In the genomic region with DNA sequence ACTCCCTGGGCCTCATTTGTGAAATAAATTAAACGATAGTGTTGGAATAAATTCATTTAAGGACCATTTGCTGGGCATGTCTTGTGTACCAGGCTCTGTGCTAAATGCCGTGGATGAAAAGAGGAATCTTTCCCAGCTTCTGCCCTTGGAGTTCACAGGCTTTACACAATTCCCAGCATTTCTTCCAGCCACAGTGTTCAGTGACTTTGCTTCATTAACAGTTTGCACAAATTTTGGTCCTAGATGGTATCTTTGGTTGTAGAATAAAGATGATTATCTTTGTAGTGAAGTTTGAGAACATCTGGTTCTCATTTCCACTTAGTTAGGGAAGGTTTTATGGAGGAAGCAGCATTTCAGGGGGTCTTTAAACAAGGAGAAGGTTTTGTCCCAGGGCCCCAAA, we compare ENCODE assay signal across 17 cellular contexts.
A peak's percentile ranks its signal among the peaks of the same experiment; 100 is the strongest.
DNase-seq lines count a peak whose midpoint lies in the region; FAIRE-seq and TF ChIP-seq lines count a peak whose summit lies in the region.
"Had no signal": no experiment of that assay in that cellular context is flagged by ENCODE, and none has a peak within 500 bp of the region (broad histone marks: within the 10 kb centered on the region; RNA-seq: fewer than 3 reads in every experiment).

No MANE protein-coding gene starts in this region.

- no peaks in the 10 kb centered on the region for H3K36me3 Mint-ChIP-seq in activated naive CD4-positive, alpha-beta T cell treated with anti-CD3 and anti-CD28 coated beads, Interleukin-2, amount 10 ng/mL, durations not matched to agents 7 days and 5 days
- H3K36me3 Mint-ChIP-seq: CD14-positive monocyte; CD8-positive, alpha-beta T cell had no signal

- no peak for FAIRE-seq in urothelium cell line (lab: Jason Lieb, UNC)
- FAIRE-seq: A204.1, D721Med, GM19239, H1 had no signal

- CTCF ChIA-PET in activated naive CD4-positive, alpha-beta T cell treated with anti-CD3 and anti-CD28 coated beads, Interleukin-2, amount 10 ng/mL, durations not matched to agents 7 days and 5 days (lab: Charles Lee), result no interaction called here

- H3K9me3 ChIP-seq in adipocyte (ENCODE audit: control insufficient read depth, low read length), result peaks cover 5% of the 10 kb centered on the region
- H3K9me3 ChIP-seq in hepatocyte (ENCODE audit: low read depth), result no peaks in the 10 kb centered on the region

- no peak overlapping the region for H3K4me3 Mint-ChIP-seq in activated naive CD4-positive, alpha-beta T cell treated with anti-CD3 and anti-CD28 coated beads, Interleukin-2, amount 10 ng/mL, durations not matched to agents 7 days and 5 days
- H3K4me3 Mint-ChIP-seq: CD14-positive monocyte; CD8-positive, alpha-beta T cell had no signal

- H3K4me3 ChIP-seq in adipocyte (ENCODE audit: low read length) (no peak overlapping the region), hepatocyte (no peak overlapping the region)

- peaks cover 10% of the 10 kb centered on the region for H3K4me1 ChIP-seq in adipocyte (ENCODE audit: control insufficient read depth, insufficient read depth, low read length)
- H3K4me1 ChIP-seq in hepatocyte (ENCODE audit: insufficient read depth), result peaks cover 6% of the 10 kb centered on the region

- WGBS in hepatocyte (ENCODE audit: low lambda C conversion rate, missing lambda C conversion rate), result 66% methylated on average over 2 of the region's 2 CpGs

- no peak for TF ChIP-seq CTCF in hepatocyte (IDR thresholded peaks at IDR 0.05; ENCODE audit: poor library complexity)

- H3K27me3 Mint-ChIP-seq in activated naive CD4-positive, alpha-beta T cell treated with anti-CD3 and anti-CD28 coated beads, Interleukin-2, amount 10 ng/mL, durations not matched to agents 7 days and 5 days, result no peaks in the 10 kb centered on the region

- H4K20me1 ChIP-seq in hepatocyte (ENCODE audit: insufficient read depth, poor library complexity, severe bottlenecking), result no peaks in the 10 kb centered on the region

- no peaks in the 10 kb centered on the region for H3K9me2 ChIP-seq in hepatocyte (replicated peaks; ENCODE audit: insufficient read depth)

- H2AFZ ChIP-seq in hepatocyte, result no peak overlapping the region

- H3K79me2 ChIP-seq in hepatocyte, result no peaks in the 10 kb centered on the region

- no peaks in the 10 kb centered on the region for H3K9me3 Mint-ChIP-seq in activated naive CD4-positive, alpha-beta T cell treated with anti-CD3 and anti-CD28 coated beads, Interleukin-2, amount 10 ng/mL, durations not matched to agents 7 days and 5 days

- H3K27me3 ChIP-seq in adipocyte (replicated peaks; ENCODE audit: control insufficient read depth, insufficient read depth, low read length) (no peaks in the 10 kb centered on the region), hepatocyte (no peaks in the 10 kb centered on the region)

- H3K9ac ChIP-seq in adipocyte (ENCODE audit: low read length), result no peak overlapping the region

- peak; percentile 75 for DNase-seq in EH (ENCODE audit: low read depth)
- peak; percentile 19 for DNase-seq in adipocyte (ENCODE audit: low read depth)
- no peak for DNase-seq in hepatocyte (ENCODE audit: low spot score)
- no peak for DNase-seq in urothelium cell line (ENCODE audit: low spot score)
- no peak for DNase-seq in NCI-H1417 treated with DMSO at 0.1 percent for 48 hours (lab: John Stamatoyannopoulos, UW)
- no peak for DNase-seq in HuH-7 (ENCODE audit: low spot score)
- no peak for DNase-seq in activated naive CD4-positive, alpha-beta T cell treated with anti-CD3 and anti-CD28 coated beads, Interleukin-2, amount 10 ng/mL, durations not matched to agents 7 days and 5 days
- DNase-seq: CD8-positive, alpha-beta T cell; COR-L47; DMS153; DND-41; GF-D8 had no signal

- no peaks in the 10 kb centered on the region for H3K36me3 ChIP-seq in adipocyte (ENCODE audit: control insufficient read depth, insufficient read depth, low read length, severe bottlenecking)
- no peaks in the 10 kb centered on the region for H3K36me3 ChIP-seq in hepatocyte (replicated peaks; ENCODE audit: insufficient read depth, low read depth)

- no peak overlapping the region for H3K27ac Mint-ChIP-seq in activated naive CD4-positive, alpha-beta T cell treated with anti-CD3 and anti-CD28 coated beads, Interleukin-2, amount 10 ng/mL, durations not matched to agents 7 days and 5 days
- H3K27ac Mint-ChIP-seq: CD14-positive monocyte; CD8-positive, alpha-beta T cell had no signal

- peak overlapping the region; percentile 9 for H3K4me2 ChIP-seq in hepatocyte

- peak overlapping the region; percentile 38 for H3K27ac ChIP-seq in hepatocyte

- H3K4me1 Mint-ChIP-seq in activated naive CD4-positive, alpha-beta T cell treated with anti-CD3 and anti-CD28 coated beads, Interleukin-2, amount 10 ng/mL, durations not matched to agents 7 days and 5 days, result no peaks in the 10 kb centered on the region
- H3K4me1 Mint-ChIP-seq: CD14-positive monocyte had no signal

Comparison
In these comparisons a context has a peak if more than half of its experiments do, and no peak if none do; other contexts are left out.
1. DNase-seq: peak in EH (single experiment) and adipocyte (single experiment); none in hepatocyte (single experiment), urothelium cell line (single experiment), NCI-H1417 treated with DMSO at 0.1 percent for 48 hours (single experiment), HuH-7 (single experiment) and activated naive CD4-positive, alpha-beta T cell treated with anti-CD3 and anti-CD28 coated beads, Interleukin-2, amount 10 ng/mL, durations not matched to agents 7 days and 5 days (single experiment).